1 cellular context compared by ENCODE assay signal in the genomic region with DNA sequence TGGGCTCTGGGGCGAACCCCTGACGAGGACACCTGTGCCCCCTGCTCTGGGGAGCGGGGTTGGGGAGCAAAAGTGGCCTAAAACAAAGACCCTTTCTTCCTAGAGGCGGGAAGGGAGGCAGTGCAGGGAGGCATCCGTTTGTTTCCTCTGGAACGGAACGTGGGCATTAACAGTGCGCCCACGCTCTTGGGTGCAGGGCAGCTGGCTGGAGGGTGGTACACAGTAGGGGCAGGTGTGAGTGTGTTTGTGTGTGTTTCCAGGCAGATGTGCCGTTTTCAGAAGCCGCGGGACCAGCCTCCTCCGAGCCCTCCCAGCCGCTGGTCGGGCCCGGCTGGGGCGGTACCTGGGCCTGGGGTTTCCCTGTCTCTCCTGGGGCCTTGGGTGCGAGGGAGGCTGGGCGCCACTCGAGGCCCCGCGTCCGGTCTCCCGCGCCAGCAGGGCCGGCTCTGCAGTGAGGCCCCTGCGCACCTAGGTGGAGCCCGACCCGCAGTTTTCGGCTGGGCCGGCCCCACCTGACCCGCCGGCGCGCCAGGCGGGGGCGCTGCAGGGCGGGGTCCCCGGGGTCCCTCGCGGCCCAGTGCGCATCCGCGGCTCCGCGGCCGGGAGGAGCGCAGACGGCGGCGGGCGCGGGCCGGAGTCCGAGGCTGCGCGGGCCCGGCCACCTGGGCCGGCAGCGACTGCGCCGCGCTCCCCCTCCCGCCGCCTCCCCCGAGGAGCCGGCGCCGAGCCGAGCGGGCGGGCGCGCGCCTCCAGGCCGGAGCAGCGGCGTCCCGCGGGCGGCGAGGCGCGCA.
TF ChIP-seq lines count a peak whose summit lies in the region.

No MANE protein-coding gene starts in this region.

TF ChIP-seq in HepG2, 621 proteins besides CTCF, POLR2A, EP300 and RAD21 (continued from another document and continues in another):
- TF ChIP-seq PRDM4 (CRISPR knock-in tag; IDR thresholded peaks at IDR 0.05; ENCODE audit: borderline replicate concordance) (no peak), ZBTB34 (CRISPR knock-in tag; IDR thresholded peaks at IDR 0.05) (no peak), CBFB (CRISPR knock-in tag; IDR thresholded peaks at IDR 0.05) (no peak), ZNF468 (CRISPR knock-in tag; IDR thresholded peaks at IDR 0.05) (no peak), ZSCAN20 (CRISPR knock-in tag; IDR thresholded peaks at IDR 0.05; ENCODE audit: borderline replicate concordance) (peak; percentile 77; the same call in 1 of the 2 replicates), YEATS4 (CRISPR knock-in tag; IDR thresholded peaks at IDR 0.05; ENCODE audit: borderline replicate concordance) (0 out of 2 replicates have a peak, but pooled peaks have one; percentile 19), GABPB1 (CRISPR knock-in tag; IDR thresholded peaks at IDR 0.05) (peak; percentile 48; the same call in 1 of the 2 replicates), TCF12 (IDR thresholded peaks at IDR 0.05) (no peak), TCF12 (CRISPR knock-in tag; IDR thresholded peaks at IDR 0.05) (no peak), KLF12 (CRISPR knock-in tag; IDR thresholded peaks at IDR 0.05; ENCODE audit: borderline replicate concordance) (no peak), SIN3B (IDR thresholded peaks at IDR 0.05; ENCODE audit: low read length) (no peak), TFDP2 (CRISPR knock-in tag; IDR thresholded peaks at IDR 0.05) (peak; percentile 42; the same call in 1 of the 2 replicates), SKI (IDR thresholded peaks at IDR 0.05; ENCODE audit: partially characterized antibody) (peak; percentile 72), ZMYM4 (CRISPR knock-in tag; IDR thresholded peaks at IDR 0.05) (no peak), ELK4 (CRISPR knock-in tag; IDR thresholded peaks at IDR 0.05; ENCODE audit: borderline replicate concordance) (no peak), PHF20 (CRISPR knock-in tag; IDR thresholded peaks at IDR 0.05) (no peak), ZNF770 (CRISPR knock-in tag; IDR thresholded peaks at IDR 0.05) (peak; percentile 57; the same call in 1 of the 2 replicates), KDM5B (CRISPR knock-in tag; IDR thresholded peaks at IDR 0.05; ENCODE audit: borderline replicate concordance) (0 out of 2 replicates have a peak, but pooled peaks have one; percentile 33), HMGXB4 (CRISPR knock-in tag; IDR thresholded peaks at IDR 0.05; ENCODE audit: borderline replicate concordance in 1 of 2, low read depth in 1 of 2) (peak; percentile 34 to 59; a peak in 2 of 4 replicates), ZHX2 (IDR thresholded peaks at IDR 0.05; ENCODE audit: low read depth) (no peak), ZHX2 (CRISPR knock-in tag; IDR thresholded peaks at IDR 0.05; ENCODE audit: borderline replicate concordance) (no peak), IRF9 (CRISPR knock-in tag; IDR thresholded peaks at IDR 0.05; ENCODE audit: borderline replicate concordance) (0 out of 2 replicates have a peak, but pooled peaks have one; percentile 23), SNRNP70 (IDR thresholded peaks at IDR 0.05; ENCODE audit: low read depth, low read length) (no peak), EED (CRISPR knock-in tag; IDR thresholded peaks at IDR 0.05) (no peak), HNRNPLL (IDR thresholded peaks at IDR 0.05; ENCODE audit: low read depth, low read length, poor library complexity, severe bottlenecking) (peak; percentile 69)
- TF ChIP-seq, protein P1, sequence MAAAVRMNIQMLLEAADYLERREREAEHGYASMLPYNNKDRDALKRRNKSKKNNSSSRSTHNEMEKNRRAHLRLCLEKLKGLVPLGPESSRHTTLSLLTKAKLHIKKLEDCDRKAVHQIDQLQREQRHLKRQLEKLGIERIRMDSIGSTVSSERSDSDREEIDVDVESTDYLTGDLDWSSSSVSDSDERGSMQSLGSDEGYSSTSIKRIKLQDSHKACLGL (CRISPR knock-in tag; IDR thresholded peaks at IDR 0.05) = peak; percentile 33; the same call in 1 of the 2 replicates
- TF ChIP-seq, protein P2, sequence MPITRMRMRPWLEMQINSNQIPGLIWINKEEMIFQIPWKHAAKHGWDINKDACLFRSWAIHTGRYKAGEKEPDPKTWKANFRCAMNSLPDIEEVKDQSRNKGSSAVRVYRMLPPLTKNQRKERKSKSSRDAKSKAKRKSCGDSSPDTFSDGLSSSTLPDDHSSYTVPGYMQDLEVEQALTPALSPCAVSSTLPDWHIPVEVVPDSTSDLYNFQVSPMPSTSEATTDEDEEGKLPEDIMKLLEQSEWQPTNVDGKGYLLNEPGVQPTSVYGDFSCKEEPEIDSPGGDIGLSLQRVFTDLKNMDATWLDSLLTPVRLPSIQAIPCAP (CRISPR knock-in tag; IDR thresholded peaks at IDR 0.05; ENCODE audit: low read depth) = no peak
- TF ChIP-seq, protein P3, sequence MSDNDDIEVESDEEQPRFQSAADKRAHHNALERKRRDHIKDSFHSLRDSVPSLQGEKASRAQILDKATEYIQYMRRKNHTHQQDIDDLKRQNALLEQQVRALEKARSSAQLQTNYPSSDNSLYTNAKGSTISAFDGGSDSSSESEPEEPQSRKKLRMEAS (IDR thresholded peaks at IDR 0.05) = peak; percentile 22; the same call in 1 of the 2 replicates
